27 cellular contexts compared by ENCODE assay signal in the genomic region with DNA sequence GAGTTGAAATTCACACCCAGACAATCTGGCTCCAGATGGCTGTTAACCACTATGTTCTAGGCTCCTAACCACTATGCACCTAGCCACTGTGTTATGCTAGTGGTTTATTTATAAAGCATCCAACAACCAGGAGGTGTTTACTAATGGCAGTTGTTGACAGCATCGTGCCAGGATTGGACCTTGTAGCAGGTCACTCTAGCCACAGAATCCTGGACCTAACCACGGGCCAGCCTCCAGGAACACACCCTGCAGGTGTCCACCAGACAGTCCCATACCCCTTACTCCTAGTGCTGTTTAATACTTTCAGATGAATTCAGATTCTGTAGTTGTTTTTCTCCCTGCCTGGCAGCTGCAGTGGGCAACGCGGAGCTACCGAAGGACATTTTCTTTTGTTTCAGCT. TPM values are rescaled to one million over a fixed set of nuclear protein-coding genes. Genes with fewer than 3 reads are reported as not detected.
"Had no signal": no experiment of that assay in that cellular context is flagged by ENCODE, and none has a peak within 500 bp of the region (broad histone marks: within the 10 kb centered on the region; RNA-seq: fewer than 3 reads in every experiment).

No MANE protein-coding gene starts in this region.

- H3K27ac ChIP-seq: brain microvascular endothelial cell, KMS-11, Peyer's patch had no signal

- DNase-seq: activated CD4-positive, alpha-beta T cell treated with anti-CD3 and anti-CD28 coated beads for 48 hours; activated CD4-positive, alpha-beta T cell treated with anti-CD3 and anti-CD28 coated beads, Interleukin-2, amount 50 U/mL, for 4 hours; activated CD4-positive, CD25-positive, alpha-beta regulatory T cell treated with anti-CD3 and anti-CD28 coated beads, Interleukin-2, amount 50 U/mL, for 72 hours; activated CD8-positive, alpha-beta memory T cell treated with anti-CD3 and anti-CD28 coated beads, Interleukin-2, amount 10 ng/mL, durations not matched to agents 7 days and 5 days; activated gamma-delta T cell; activated naive CD4-positive, alpha-beta T cell treated with anti-CD3 and anti-CD28 coated beads for 36 hours; activated T-cell treated with anti-CD3 and anti-CD28 coated beads, Interleukin-2, amount 50 U/mL, for 24 hours; amygdala; brain microvascular endothelial cell; cerebellar nuclear complex; NCI-H1092; NCI-H1417 treated with DMSO at 0.1 percent for 48 hours; NCI-H1694 treated with DMSO at 0.1 percent for 48 hours; NCI-H2029 treated with DMSO at 0.1 percent for 48 hours; NCI-H345; NCI-H510A; NCI-H526 treated with DMSO at 0.1 percent for 48 hours; NK-92 treated with Interleukin-12 subunit alpha and Interleukin-12 subunit beta, amount 100 ng/mL, for 24 hours; Peyer's patch; SHP77 treated with DMSO at 0.1 percent for 48 hours; T-helper 17 cell; T-helper 9 cell had no signal

- H3K4me1 Mint-ChIP-seq: activated CD8-positive, alpha-beta memory T cell treated with anti-CD3 and anti-CD28 coated beads, Interleukin-2, amount 10 ng/mL, durations not matched to agents 7 days and 5 days had no signal

- H3K9me3 ChIP-seq: Peyer's patch had no signal

- H3K4me3 ChIP-seq: Peyer's patch had no signal

- H3K36me3 ChIP-seq: brain microvascular endothelial cell, Peyer's patch had no signal

- H3K27ac Mint-ChIP-seq: activated CD8-positive, alpha-beta memory T cell treated with anti-CD3 and anti-CD28 coated beads, Interleukin-2, amount 10 ng/mL, durations not matched to agents 7 days and 5 days; activated naive CD4-positive, alpha-beta T cell treated with anti-CD3 and anti-CD28 coated beads for 36 hours; activated naive CD8-positive, alpha-beta T cell; activated T-cell treated with anti-CD3 and anti-CD28 coated beads, Interleukin-2, amount 50 U/mL, for 24 hours; activated T-helper 1 cell treated with anti-CD3 and anti-CD28 coated beads, Interleukin-12 subunit alpha, Interleukin-12 subunit beta, Interleukin-2, Interleukin-4 antibody, amounts not matched to agents 30 ng/mL and 10 ng/mL and 1 ng/mL, durations not matched to agents 14 hours and 24 hours and 36 hours; T-helper 17 cell; WTC11 had no signal

- H3K9me3 Mint-ChIP-seq: activated naive CD4-positive, alpha-beta T cell treated with anti-CD3 and anti-CD28 coated beads for 36 hours; activated T-cell treated with anti-CD3 and anti-CD28 coated beads, Interleukin-2, amount 50 U/mL, for 24 hours; activated T-helper 1 cell treated with anti-CD3 and anti-CD28 coated beads, Interleukin-12 subunit alpha, Interleukin-12 subunit beta, Interleukin-2, Interleukin-4 antibody, amounts not matched to agents 30 ng/mL and 10 ng/mL and 1 ng/mL, durations not matched to agents 14 hours and 24 hours and 36 hours; WTC11 had no signal

- H3K4me3 Mint-ChIP-seq: activated CD8-positive, alpha-beta memory T cell treated with anti-CD3 and anti-CD28 coated beads, Interleukin-2, amount 10 ng/mL, durations not matched to agents 7 days and 5 days; activated naive CD4-positive, alpha-beta T cell treated with anti-CD3 and anti-CD28 coated beads for 36 hours; activated naive CD8-positive, alpha-beta T cell; activated T-cell treated with anti-CD3 and anti-CD28 coated beads, Interleukin-2, amount 50 U/mL, for 24 hours; activated T-helper 1 cell treated with anti-CD3 and anti-CD28 coated beads, Interleukin-12 subunit alpha, Interleukin-12 subunit beta, Interleukin-2, Interleukin-4 antibody, amounts not matched to agents 30 ng/mL and 10 ng/mL and 1 ng/mL, durations not matched to agents 14 hours and 24 hours and 36 hours; T-helper 17 cell; WTC11 had no signal

- H3K36me3 Mint-ChIP-seq: activated CD8-positive, alpha-beta memory T cell treated with anti-CD3 and anti-CD28 coated beads, Interleukin-2, amount 10 ng/mL, durations not matched to agents 7 days and 5 days; WTC11 had no signal

RNA-seq across cellular contexts. Expression of gene CUX2, which starts 4.2 kb away (rescaled TPM):
- total RNA-seq: activated T-helper 1 cell treated with anti-CD3 and anti-CD28 coated beads, Interleukin-12 subunit alpha, Interleukin-12 subunit beta, Interleukin-2, Interleukin-4 antibody, amounts not matched to agents 30 ng/mL and 10 ng/mL and 1 ng/mL, durations not matched to agents 14 hours and 24 hours and 36 hours; SK-MEL-5; T-helper 17 cell had no signal
